In the genomic region with DNA sequence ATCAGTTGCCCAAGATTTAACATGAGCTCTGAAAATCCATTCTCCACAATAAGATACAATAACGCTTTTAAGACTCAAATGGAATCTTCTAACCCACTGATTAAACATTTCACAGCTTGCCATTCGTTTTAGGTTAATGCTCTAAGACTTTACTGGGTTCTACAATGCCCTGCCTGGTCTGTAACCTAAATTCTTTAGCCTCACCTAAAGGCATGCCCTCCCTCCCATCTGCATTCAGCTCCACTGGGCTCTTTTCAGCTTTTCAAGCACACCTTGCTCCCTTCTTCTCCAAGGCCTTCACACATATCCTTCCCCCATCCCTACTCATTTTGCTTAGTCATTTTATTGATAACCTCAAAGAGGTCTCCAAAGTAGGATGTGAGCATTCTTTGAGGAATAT, we compare ENCODE assay signal across 29 cellular contexts.
"Had no signal": no experiment of that assay in that cellular context is flagged by ENCODE, and none has a peak within 500 bp of the region (broad histone marks: within the 10 kb centered on the region; RNA-seq: fewer than 3 reads in every experiment).

No MANE protein-coding gene starts in this region.

- H3K36me3 ChIP-seq: ascending aorta, SJCRH30 had no signal

- H3K4me3 Mint-ChIP-seq: activated CD4-positive, alpha-beta T cell treated with anti-CD3 and anti-CD28 coated beads, Interleukin-2, amount 10 ng/mL, durations not matched to agents 24 days and 14 days; activated CD8-positive, alpha-beta T cell treated with anti-CD3 and anti-CD28 coated beads for 36 hours; activated naive CD4-positive, alpha-beta T cell treated with anti-CD3 and anti-CD28 coated beads, Interleukin-2, amount 50 U/mL, for 24 hours; activated naive CD8-positive, alpha-beta T cell treated with anti-CD3 and anti-CD28 coated beads, Interleukin-2, amount 10 ng/mL, durations not matched to agents 7 days and 5 days; T-cell; T-helper 17 cell had no signal

- H3K27ac ChIP-seq: ascending aorta, SJCRH30, VCaP had no signal

- H3K4me1 ChIP-seq: ascending aorta had no signal

- H3K27me3 ChIP-seq: ascending aorta, SJCRH30 had no signal

- H3K27me3 Mint-ChIP-seq: activated CD4-positive, alpha-beta T cell treated with anti-CD3 and anti-CD28 coated beads, Interleukin-2, amount 10 ng/mL, durations not matched to agents 24 days and 14 days; activated CD8-positive, alpha-beta T cell treated with anti-CD3 and anti-CD28 coated beads for 36 hours; activated naive CD4-positive, alpha-beta T cell treated with anti-CD3 and anti-CD28 coated beads, Interleukin-2, amount 50 U/mL, for 24 hours; activated naive CD8-positive, alpha-beta T cell treated with anti-CD3 and anti-CD28 coated beads, Interleukin-2, amount 10 ng/mL, durations not matched to agents 7 days and 5 days; T-cell had no signal

- ATAC-seq: activated CD8-positive, alpha-beta T cell treated with anti-CD3 and anti-CD28 coated beads for 36 hours; Panc1; SK-N-SH treated with all-trans-retinoic acid at 6 μM for 48 hours; T-cell; T-helper 17 cell had no signal

- H3K4me1 Mint-ChIP-seq: activated CD4-positive, alpha-beta T cell treated with anti-CD3 and anti-CD28 coated beads, Interleukin-2, amount 10 ng/mL, durations not matched to agents 24 days and 14 days; activated naive CD4-positive, alpha-beta T cell treated with anti-CD3 and anti-CD28 coated beads, Interleukin-2, amount 50 U/mL, for 24 hours; activated naive CD8-positive, alpha-beta T cell treated with anti-CD3 and anti-CD28 coated beads, Interleukin-2, amount 10 ng/mL, durations not matched to agents 7 days and 5 days; T-cell; T-helper 17 cell had no signal

- H3K9me3 ChIP-seq: ascending aorta, SJCRH30 had no signal

- H3K9me3 Mint-ChIP-seq: activated CD4-positive, alpha-beta T cell treated with anti-CD3 and anti-CD28 coated beads, Interleukin-2, amount 10 ng/mL, durations not matched to agents 24 days and 14 days; activated naive CD4-positive, alpha-beta T cell treated with anti-CD3 and anti-CD28 coated beads, Interleukin-2, amount 50 U/mL, for 24 hours; activated naive CD8-positive, alpha-beta T cell treated with anti-CD3 and anti-CD28 coated beads, Interleukin-2, amount 10 ng/mL, durations not matched to agents 7 days and 5 days had no signal

- H3K4me3 ChIP-seq: ascending aorta, SJCRH30 had no signal

- H3K36me3 Mint-ChIP-seq: activated naive CD4-positive, alpha-beta T cell treated with anti-CD3 and anti-CD28 coated beads, Interleukin-2, amount 50 U/mL, for 24 hours; activated naive CD8-positive, alpha-beta T cell treated with anti-CD3 and anti-CD28 coated beads, Interleukin-2, amount 10 ng/mL, durations not matched to agents 7 days and 5 days; T-cell had no signal

- DNase-seq: activated CD4-positive, alpha-beta T cell treated with anti-CD3 and anti-CD28 coated beads for 1 hour; activated CD4-positive, alpha-beta T cell treated with anti-CD3 and anti-CD28 coated beads, Interleukin-2, amount 10 ng/mL, durations not matched to agents 24 days and 14 days; activated CD4-positive, alpha-beta T cell treated with anti-CD3 and anti-CD28 coated beads, Interleukin-2, amount 50 U/mL, for 4 hours; activated CD4-positive, CD25-positive, alpha-beta regulatory T cell; activated CD8-positive, alpha-beta T cell treated with anti-CD3 and anti-CD28 coated beads for 36 hours; activated gamma-delta T cell; activated naive CD4-positive, alpha-beta T cell treated with Interleukin-2 at 50 U/mL for 16 hours; activated naive CD8-positive, alpha-beta T cell treated with anti-CD3 and anti-CD28 coated beads, Interleukin-2, amount 10 ng/mL, durations not matched to agents 7 days and 5 days; activated T-cell treated with anti-CD3 and anti-CD28 coated beads, Interleukin-2, amount 50 U/mL, for 1 hour; amygdala; NCI-H1048; NCI-H1105 treated with DMSO at 0.1 percent for 48 hours; NCI-H1436; NCI-H1694; NCI-H1930; NCI-H2081 treated with DMSO at 0.1 percent for 48 hours; NCI-H226; NCI-H446 treated with DMSO at 0.1 percent for 48 hours; NCI-H524; SHP77; SJCRH30; T-cell; T-helper 17 cell had no signal

- H3K27ac Mint-ChIP-seq: activated CD4-positive, alpha-beta T cell treated with anti-CD3 and anti-CD28 coated beads, Interleukin-2, amount 10 ng/mL, durations not matched to agents 24 days and 14 days; activated CD8-positive, alpha-beta T cell treated with anti-CD3 and anti-CD28 coated beads for 36 hours; activated naive CD4-positive, alpha-beta T cell treated with anti-CD3 and anti-CD28 coated beads, Interleukin-2, amount 50 U/mL, for 24 hours; activated naive CD8-positive, alpha-beta T cell treated with anti-CD3 and anti-CD28 coated beads, Interleukin-2, amount 10 ng/mL, durations not matched to agents 7 days and 5 days; activated T-helper 2 cell treated with anti-CD3 and anti-CD28 coated beads, Interferon-gamma antibody, Interleukin-2, Interleukin-4, amounts not matched to agents 10 μg/mL and 5 μg/mL and 100 μg/mL, durations not matched to agents 14 hours and 24 hours and 36 hours; T-cell; T-helper 17 cell had no signal
